Comparison of ENCODE assay signal across 1 cellular context in the genomic region with DNA sequence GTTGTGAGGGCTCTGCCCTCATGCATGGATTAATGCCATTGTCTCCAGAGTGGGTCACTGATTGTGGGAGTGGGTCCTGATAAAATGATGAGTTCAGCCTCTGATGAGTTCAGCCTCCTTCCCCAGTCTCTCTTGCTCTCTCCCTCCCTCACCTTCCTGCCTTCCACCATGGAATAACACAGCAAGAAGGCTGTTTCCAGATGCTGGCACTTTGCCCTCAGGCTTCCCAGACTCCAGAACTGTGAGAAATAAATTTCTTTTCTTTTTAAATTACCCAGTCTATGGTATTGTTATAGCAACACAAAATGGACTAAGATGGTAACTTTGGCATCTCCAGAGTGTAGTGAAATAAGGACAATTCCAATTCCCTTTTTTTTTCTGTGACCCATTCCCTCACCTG.
TF ChIP-seq lines count a peak whose summit lies in the region.

No MANE protein-coding gene starts in this region.

TF ChIP-seq in GM23338, 12 proteins besides CTCF, POLR2A, EP300 and RAD21 (continued from another document):
- TF ChIP-seq, protein P1, sequence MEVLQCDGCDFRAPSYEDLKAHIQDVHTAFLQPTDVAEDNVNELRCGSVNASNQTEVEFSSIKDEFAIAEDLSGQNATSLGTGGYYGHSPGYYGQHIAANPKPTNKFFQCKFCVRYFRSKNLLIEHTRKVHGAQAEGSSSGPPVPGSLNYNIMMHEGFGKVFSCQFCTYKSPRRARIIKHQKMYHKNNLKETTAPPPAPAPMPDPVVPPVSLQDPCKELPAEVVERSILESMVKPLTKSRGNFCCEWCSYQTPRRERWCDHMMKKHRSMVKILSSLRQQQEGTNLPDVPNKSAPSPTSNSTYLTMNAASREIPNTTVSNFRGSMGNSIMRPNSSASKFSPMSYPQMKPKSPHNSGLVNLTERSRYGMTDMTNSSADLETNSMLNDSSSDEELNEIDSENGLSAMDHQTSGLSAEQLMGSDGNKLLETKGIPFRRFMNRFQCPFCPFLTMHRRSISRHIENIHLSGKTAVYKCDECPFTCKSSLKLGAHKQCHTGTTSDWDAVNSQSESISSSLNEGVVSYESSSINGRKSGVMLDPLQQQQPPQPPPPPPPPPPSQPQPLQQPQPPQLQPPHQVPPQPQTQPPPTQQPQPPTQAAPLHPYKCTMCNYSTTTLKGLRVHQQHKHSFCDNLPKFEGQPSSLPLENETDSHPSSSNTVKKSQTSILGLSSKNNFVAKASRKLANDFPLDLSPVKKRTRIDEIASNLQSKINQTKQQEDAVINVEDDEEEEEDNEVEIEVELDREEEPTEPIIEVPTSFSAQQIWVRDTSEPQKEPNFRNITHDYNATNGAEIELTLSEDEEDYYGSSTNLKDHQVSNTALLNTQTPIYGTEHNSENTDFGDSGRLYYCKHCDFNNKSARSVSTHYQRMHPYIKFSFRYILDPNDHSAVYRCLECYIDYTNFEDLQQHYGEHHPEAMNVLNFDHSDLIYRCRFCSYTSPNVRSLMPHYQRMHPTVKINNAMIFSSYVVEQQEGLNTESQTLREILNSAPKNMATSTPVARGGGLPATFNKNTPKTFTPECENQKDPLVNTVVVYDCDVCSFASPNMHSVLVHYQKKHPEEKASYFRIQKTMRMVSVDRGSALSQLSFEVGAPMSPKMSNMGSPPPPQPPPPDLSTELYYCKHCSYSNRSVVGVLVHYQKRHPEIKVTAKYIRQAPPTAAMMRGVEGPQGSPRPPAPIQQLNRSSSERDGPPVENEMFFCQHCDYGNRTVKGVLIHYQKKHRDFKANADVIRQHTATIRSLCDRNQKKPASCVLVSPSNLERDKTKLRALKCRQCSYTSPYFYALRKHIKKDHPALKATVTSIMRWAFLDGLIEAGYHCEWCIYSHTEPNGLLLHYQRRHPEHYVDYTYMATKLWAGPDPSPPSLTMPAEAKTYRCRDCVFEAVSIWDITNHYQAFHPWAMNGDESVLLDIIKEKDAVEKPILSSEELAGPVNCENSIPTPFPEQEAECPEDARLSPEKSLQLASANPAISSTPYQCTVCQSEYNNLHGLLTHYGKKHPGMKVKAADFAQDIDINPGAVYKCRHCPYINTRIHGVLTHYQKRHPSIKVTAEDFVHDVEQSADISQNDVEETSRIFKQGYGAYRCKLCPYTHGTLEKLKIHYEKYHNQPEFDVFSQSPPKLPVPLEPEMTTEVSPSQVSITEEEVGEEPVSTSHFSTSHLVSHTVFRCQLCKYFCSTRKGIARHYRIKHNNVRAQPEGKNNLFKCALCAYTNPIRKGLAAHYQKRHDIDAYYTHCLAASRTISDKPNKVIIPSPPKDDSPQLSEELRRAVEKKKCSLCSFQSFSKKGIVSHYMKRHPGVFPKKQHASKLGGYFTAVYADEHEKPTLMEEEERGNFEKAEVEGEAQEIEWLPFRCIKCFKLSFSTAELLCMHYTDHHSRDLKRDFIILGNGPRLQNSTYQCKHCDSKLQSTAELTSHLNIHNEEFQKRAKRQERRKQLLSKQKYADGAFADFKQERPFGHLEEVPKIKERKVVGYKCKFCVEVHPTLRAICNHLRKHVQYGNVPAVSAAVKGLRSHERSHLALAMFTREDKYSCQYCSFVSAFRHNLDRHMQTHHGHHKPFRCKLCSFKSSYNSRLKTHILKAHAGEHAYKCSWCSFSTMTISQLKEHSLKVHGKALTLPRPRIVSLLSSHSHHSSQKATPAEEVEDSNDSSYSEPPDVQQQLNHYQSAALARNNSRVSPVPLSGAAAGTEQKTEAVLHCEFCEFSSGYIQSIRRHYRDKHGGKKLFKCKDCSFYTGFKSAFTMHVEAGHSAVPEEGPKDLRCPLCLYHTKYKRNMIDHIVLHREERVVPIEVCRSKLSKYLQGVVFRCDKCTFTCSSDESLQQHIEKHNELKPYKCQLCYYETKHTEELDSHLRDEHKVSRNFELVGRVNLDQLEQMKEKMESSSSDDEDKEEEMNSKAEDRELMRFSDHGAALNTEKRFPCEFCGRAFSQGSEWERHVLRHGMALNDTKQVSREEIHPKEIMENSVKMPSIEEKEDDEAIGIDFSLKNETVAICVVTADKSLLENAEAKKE (CRISPR knock-in tag; IDR thresholded peaks at IDR 0.05) = no peak
- TF ChIP-seq CREB1 (CRISPR knock-in tag; IDR thresholded peaks at IDR 0.05; ENCODE audit: low read depth) (no peak), JUNB (IDR thresholded peaks at IDR 0.05; ENCODE audit: unreplicated experiment) (no peak), ZNF331 (CRISPR knock-in tag; IDR thresholded peaks at IDR 0.05; ENCODE audit: low read depth) (no peak), ZNF114 (CRISPR knock-in tag; IDR thresholded peaks at IDR 0.05) (no peak), EZH2phosphoT487 (IDR thresholded peaks at IDR 0.05; ENCODE audit: unreplicated experiment) (no peak), STAT1 (IDR thresholded peaks at IDR 0.05; ENCODE audit: unreplicated experiment) (no peak), POLR2AphosphoS5 (IDR thresholded peaks at IDR 0.05; ENCODE audit: low read depth) (no peak), NANOG (IDR thresholded peaks at IDR 0.05; ENCODE audit: borderline replicate concordance) (no peak)
- TF ChIP-seq, protein P2, sequence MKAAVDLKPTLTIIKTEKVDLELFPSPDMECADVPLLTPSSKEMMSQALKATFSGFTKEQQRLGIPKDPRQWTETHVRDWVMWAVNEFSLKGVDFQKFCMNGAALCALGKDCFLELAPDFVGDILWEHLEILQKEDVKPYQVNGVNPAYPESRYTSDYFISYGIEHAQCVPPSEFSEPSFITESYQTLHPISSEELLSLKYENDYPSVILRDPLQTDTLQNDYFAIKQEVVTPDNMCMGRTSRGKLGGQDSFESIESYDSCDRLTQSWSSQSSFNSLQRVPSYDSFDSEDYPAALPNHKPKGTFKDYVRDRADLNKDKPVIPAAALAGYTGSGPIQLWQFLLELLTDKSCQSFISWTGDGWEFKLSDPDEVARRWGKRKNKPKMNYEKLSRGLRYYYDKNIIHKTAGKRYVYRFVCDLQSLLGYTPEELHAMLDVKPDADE (IDR thresholded peaks at IDR 0.05) = no peak
- TF ChIP-seq, protein P3, sequence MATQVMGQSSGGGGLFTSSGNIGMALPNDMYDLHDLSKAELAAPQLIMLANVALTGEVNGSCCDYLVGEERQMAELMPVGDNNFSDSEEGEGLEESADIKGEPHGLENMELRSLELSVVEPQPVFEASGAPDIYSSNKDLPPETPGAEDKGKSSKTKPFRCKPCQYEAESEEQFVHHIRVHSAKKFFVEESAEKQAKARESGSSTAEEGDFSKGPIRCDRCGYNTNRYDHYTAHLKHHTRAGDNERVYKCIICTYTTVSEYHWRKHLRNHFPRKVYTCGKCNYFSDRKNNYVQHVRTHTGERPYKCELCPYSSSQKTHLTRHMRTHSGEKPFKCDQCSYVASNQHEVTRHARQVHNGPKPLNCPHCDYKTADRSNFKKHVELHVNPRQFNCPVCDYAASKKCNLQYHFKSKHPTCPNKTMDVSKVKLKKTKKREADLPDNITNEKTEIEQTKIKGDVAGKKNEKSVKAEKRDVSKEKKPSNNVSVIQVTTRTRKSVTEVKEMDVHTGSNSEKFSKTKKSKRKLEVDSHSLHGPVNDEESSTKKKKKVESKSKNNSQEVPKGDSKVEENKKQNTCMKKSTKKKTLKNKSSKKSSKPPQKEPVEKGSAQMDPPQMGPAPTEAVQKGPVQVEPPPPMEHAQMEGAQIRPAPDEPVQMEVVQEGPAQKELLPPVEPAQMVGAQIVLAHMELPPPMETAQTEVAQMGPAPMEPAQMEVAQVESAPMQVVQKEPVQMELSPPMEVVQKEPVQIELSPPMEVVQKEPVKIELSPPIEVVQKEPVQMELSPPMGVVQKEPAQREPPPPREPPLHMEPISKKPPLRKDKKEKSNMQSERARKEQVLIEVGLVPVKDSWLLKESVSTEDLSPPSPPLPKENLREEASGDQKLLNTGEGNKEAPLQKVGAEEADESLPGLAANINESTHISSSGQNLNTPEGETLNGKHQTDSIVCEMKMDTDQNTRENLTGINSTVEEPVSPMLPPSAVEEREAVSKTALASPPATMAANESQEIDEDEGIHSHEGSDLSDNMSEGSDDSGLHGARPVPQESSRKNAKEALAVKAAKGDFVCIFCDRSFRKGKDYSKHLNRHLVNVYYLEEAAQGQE (IDR thresholded peaks at IDR 0.05; ENCODE audit: unreplicated experiment) = no peak
